ENCODE assay signal across 12 cellular contexts in the genomic region with DNA sequence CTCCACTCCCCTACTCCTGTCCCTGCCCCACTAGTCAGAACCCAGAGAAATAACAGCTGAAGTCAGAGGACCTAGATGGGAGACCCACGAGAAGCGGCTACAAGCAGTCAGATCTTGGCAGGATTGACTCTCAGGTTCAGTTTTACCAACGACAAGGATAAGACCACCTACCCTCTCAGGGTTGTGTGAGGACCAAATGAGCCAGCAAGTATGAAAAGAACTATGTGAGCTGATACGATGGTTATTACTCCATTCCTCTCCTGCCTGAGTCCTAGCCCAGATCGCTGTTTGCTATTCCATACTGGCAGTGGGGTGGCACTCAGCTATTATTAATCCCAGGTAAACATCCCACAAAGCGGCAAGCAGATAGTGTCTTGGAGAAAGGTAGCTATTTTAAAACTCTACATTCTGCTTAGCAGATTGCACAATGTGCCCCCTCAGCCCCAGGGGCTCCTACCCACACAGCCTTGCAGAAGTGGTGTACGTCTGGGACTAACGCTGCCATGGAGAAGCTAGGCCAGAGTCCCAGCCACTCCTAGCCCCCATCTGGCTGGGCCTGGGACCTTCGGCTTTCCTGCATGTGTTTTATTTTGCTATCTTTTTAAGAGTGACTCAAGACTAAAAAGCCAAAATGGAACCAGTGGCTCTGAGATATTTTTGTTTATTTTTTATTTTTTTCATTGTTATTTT. TPM values are rescaled to one million over a fixed set of nuclear protein-coding genes. Genes with fewer than 3 reads are reported as not detected.
A peak's percentile ranks its signal among the peaks of the same experiment; 100 is the strongest.
DNase-seq lines count a peak whose midpoint lies in the region; ATAC-seq, FAIRE-seq and TF ChIP-seq lines count a peak whose summit lies in the region.
"Had no signal": no experiment of that assay in that cellular context is flagged by ENCODE, and none has a peak within 500 bp of the region (broad histone marks: within the 10 kb centered on the region; RNA-seq: fewer than 3 reads in every experiment).

No MANE protein-coding gene starts in this region.

- H3K79me2 ChIP-seq in keratinocyte (ENCODE audit: control insufficient read depth, insufficient read depth, low read length) = peaks cover 14% of the 10 kb centered on the region

- H3K4me1 ChIP-seq in keratinocyte (ENCODE audit: control insufficient read depth, extremely low read depth, insufficient read depth, low read length) (peaks cover 49% of the 10 kb centered on the region), pancreas (peaks cover 58 to 68% (median 61%) of the 10 kb centered on the region in 3 donors)

- no peaks in the 10 kb centered on the region for H3K9me1 ChIP-seq in keratinocyte (ENCODE audit: control insufficient read depth, extremely low read depth, insufficient read depth, low read length)

- H3K36me3 ChIP-seq in keratinocyte (ENCODE audit: control insufficient read depth in 2 of 2, extremely low read depth in 1 of 2, insufficient read depth in 2 of 2, low read length in 2 of 2) = peaks cover 24 to 42% of the 10 kb centered on the region in 2 experiments
- peaks cover 0 to 89% (median 60%) of the 10 kb centered on the region in 3 donors for H3K36me3 ChIP-seq in pancreas

- H3K27me3 Mint-ChIP-seq in HFFc6 (ENCODE audit: insufficient read depth) = peaks cover 2% of the 10 kb centered on the region; the same call in 1 of the 2 replicates
- no peaks in the 10 kb centered on the region for H3K27me3 Mint-ChIP-seq in activated T-helper 17 cell treated with anti-CD3 and anti-CD28 coated beads, Interleukin-2, amount 50 U/mL, for 72 hours
- H3K27me3 Mint-ChIP-seq in stimulated activated memory B cell treated with anti-CD40 and anti-IgM and Interleukin-4, amounts not matched to agents 10 μg/mL and 1 μg/mL and 100 μg/mL, for 72 hours = no peaks in the 10 kb centered on the region

- no peak overlapping the region for H3K4me2 ChIP-seq in keratinocyte (ENCODE audit: control insufficient read depth, extremely low read depth, insufficient read depth, low read depth, low read length)

- no peak for FAIRE-seq in keratinocyte (lab: Jason Lieb, UNC)
- FAIRE-seq in pancreas (lab: Jason Lieb, UNC) = no peak

- DNase-seq in HFFc6 (no peak), keratinocyte (ENCODE audit: low read depth, low spot score) (no peak), pancreas (no peak), T-helper 1 cell (no peak), NCI-H446 treated with DMSO at 0.1 percent for 48 hours (lab: John Stamatoyannopoulos, UW) (no peak)
- DNase-seq: activated T-cell treated with anti-CD3 and anti-CD28 coated beads, Interleukin-2, amount 50 U/mL, for 4 hours; natural killer cell; NCI-H2227 treated with DMSO at 0.1 percent for 48 hours had no signal

- H3K4me3 ChIP-seq in keratinocyte (ENCODE audit: control insufficient read depth in 2 of 3, extremely low read depth in 1 of 3, insufficient read depth in 2 of 3, low read depth in 1 of 3, low read length in 3 of 3) (no peak overlapping the region), pancreas (no peak overlapping the region)

- 45 to 46% methylated on average over 9 of the region's 9 CpGs for WGBS in pancreas, 2 donors

- peaks cover 82% of the 10 kb centered on the region for H3K4me1 Mint-ChIP-seq in HFFc6 (ENCODE audit: low read depth)
- peaks cover 41% of the 10 kb centered on the region for H3K4me1 Mint-ChIP-seq in activated T-helper 17 cell treated with anti-CD3 and anti-CD28 coated beads, Interleukin-2, amount 50 U/mL, for 72 hours
- peaks cover 96% of the 10 kb centered on the region for H3K4me1 Mint-ChIP-seq in stimulated activated memory B cell treated with anti-CD40 and anti-IgM and Interleukin-4, amounts not matched to agents 10 μg/mL and 1 μg/mL and 100 μg/mL, for 72 hours

- no peak overlapping the region for H3K9ac ChIP-seq in keratinocyte (ENCODE audit: control insufficient read depth, extremely low read depth, insufficient read depth, low read length)

- H3K9me3 Mint-ChIP-seq in HFFc6 = no peaks in the 10 kb centered on the region
- H3K9me3 Mint-ChIP-seq in activated T-helper 17 cell treated with anti-CD3 and anti-CD28 coated beads, Interleukin-2, amount 50 U/mL, for 72 hours = no peaks in the 10 kb centered on the region
- no peaks in the 10 kb centered on the region for H3K9me3 Mint-ChIP-seq in stimulated activated memory B cell treated with anti-CD40 and anti-IgM and Interleukin-4, amounts not matched to agents 10 μg/mL and 1 μg/mL and 100 μg/mL, for 72 hours
- H3K9me3 Mint-ChIP-seq: activated T-cell treated with anti-CD3 and anti-CD28 coated beads, Interleukin-2, amount 50 U/mL, for 4 hours; natural killer cell had no signal

- dilution Hi-C loops in keratinocyte (cut with MboI; ENCODE audit: extremely low pct_ligation_motif_present, low sequenced_read_pairs) = no loop called here

- H3K4me3 Mint-ChIP-seq in HFFc6 = peak overlapping the region; percentile 40
- peak overlapping the region; percentile 9 for H3K4me3 Mint-ChIP-seq in activated T-helper 17 cell treated with anti-CD3 and anti-CD28 coated beads, Interleukin-2, amount 50 U/mL, for 72 hours
- H3K4me3 Mint-ChIP-seq in stimulated activated memory B cell treated with anti-CD40 and anti-IgM and Interleukin-4, amounts not matched to agents 10 μg/mL and 1 μg/mL and 100 μg/mL, for 72 hours = no peak overlapping the region
- H3K4me3 Mint-ChIP-seq: activated T-cell treated with anti-CD3 and anti-CD28 coated beads, Interleukin-2, amount 50 U/mL, for 4 hours; natural killer cell had no signal

- peak overlapping the region; percentile 5 for H3K27ac ChIP-seq in keratinocyte (ENCODE audit: control insufficient read depth, insufficient read depth, low read length)
- peak overlapping the region in 1 of 4 donors; percentile 1 for H3K27ac ChIP-seq in pancreas

- H3K36me3 Mint-ChIP-seq in HFFc6 (ENCODE audit: low read depth) = peaks cover 87% of the 10 kb centered on the region
- H3K36me3 Mint-ChIP-seq in activated T-helper 17 cell treated with anti-CD3 and anti-CD28 coated beads, Interleukin-2, amount 50 U/mL, for 72 hours (ENCODE audit: low read depth) = peaks cover 97% of the 10 kb centered on the region
- peaks cover 96% of the 10 kb centered on the region for H3K36me3 Mint-ChIP-seq in stimulated activated memory B cell treated with anti-CD40 and anti-IgM and Interleukin-4, amounts not matched to agents 10 μg/mL and 1 μg/mL and 100 μg/mL, for 72 hours
- H3K36me3 Mint-ChIP-seq: natural killer cell had no signal

- TF ChIP-seq CTCF in HFFc6 (IDR thresholded peaks at IDR 0.05) (no peak), keratinocyte (optimal IDR thresholded peaks at IDR 0.05 in 1 of 3, IDR thresholded peaks at IDR 0.05 in 1 of 3, conservative IDR thresholded peaks at IDR 0.05 in 1 of 3; ENCODE audit: extremely low read depth in 1 of 3, insufficient read depth in 2 of 3, low read length in 3 of 3) (no peak), pancreas (IDR thresholded peaks at IDR 0.05) (no peak)

- H3K27ac Mint-ChIP-seq in HFFc6 = peak overlapping the region; percentile 95
- peak overlapping the region; percentile 53 for H3K27ac Mint-ChIP-seq in activated T-helper 17 cell treated with anti-CD3 and anti-CD28 coated beads, Interleukin-2, amount 50 U/mL, for 72 hours
- H3K27ac Mint-ChIP-seq in stimulated activated memory B cell treated with anti-CD40 and anti-IgM and Interleukin-4, amounts not matched to agents 10 μg/mL and 1 μg/mL and 100 μg/mL, for 72 hours = peak overlapping the region; percentile 17
- H3K27ac Mint-ChIP-seq: natural killer cell had no signal

- H3K9me3 ChIP-seq in keratinocyte (ENCODE audit: control insufficient read depth, low read depth, low read length) (no peaks in the 10 kb centered on the region), pancreas (no peaks in the 10 kb centered on the region)

- ATAC-seq in activated T-helper 17 cell treated with anti-CD3 and anti-CD28 coated beads, Interleukin-2, amount 50 U/mL, for 72 hours (replicated peaks) = no peak
- no peak for ATAC-seq in stimulated activated memory B cell treated with anti-CD40 and anti-IgM and Interleukin-4, amounts not matched to agents 10 μg/mL and 1 μg/mL and 100 μg/mL, for 72 hours
- ATAC-seq in GM18502 (IDR thresholded peaks at IDR 0.05; ENCODE audit: poor library complexity, unreplicated experiment) = no peak
- ATAC-seq in pancreas = no peak
- ATAC-seq: activated T-cell treated with anti-CD3 and anti-CD28 coated beads, Interleukin-2, amount 50 U/mL, for 4 hours; natural killer cell; Panc1 had no signal

- no peaks in the 10 kb centered on the region for H4K20me1 ChIP-seq in keratinocyte (ENCODE audit: control insufficient read depth, extremely low read depth, insufficient read depth, low read length)

- H3K27me3 ChIP-seq in keratinocyte (ENCODE audit: control insufficient read depth, extremely low read depth, insufficient read depth, low read length) = no peaks in the 10 kb centered on the region
- no peaks in the 10 kb centered on the region for H3K27me3 ChIP-seq in pancreas

- H2AFZ ChIP-seq in keratinocyte (ENCODE audit: control insufficient read depth, low read length) = no peak overlapping the region

- intact Hi-C loops in pancreas (cut with DNase I) = no loop called here

RNA-seq across cellular contexts. Expression of a gene that starts 58.9 kb away (rescaled TPM):
- total RNA-seq in HFFc6 (2021; fragmentation: NEBNext Ultra II Directional; extraction: Animal tissue kit (Norgen Biotek cat#: 25700)) = 100 to 1,000 TPM; 134 to 152 (median 142) TPM
- total RNA-seq in activated T-helper 17 cell treated with anti-CD3 and anti-CD28 coated beads, Interleukin-2, amount 50 U/mL, for 72 hours = 100 to 1,000 TPM in 1 of 2 donors, 10 to 100 TPM in 1; 94.5 to 111 TPM
- polyA plus RNA-seq in keratinocyte (121 to 298 TPM (median 215 TPM) in 3 replicates), pancreas (100 to 1,000 TPM in 1 of 2 donors, 10 to 100 TPM in 1; 59.8 to 141 TPM)
- 29.9 TPM for polyA plus RNA-seq in keratinocyte (2011; ENCODE audit: low read depth)
- 29.2 and 66.0 TPM in 2 replicates for polyA plus RNA-seq in keratinocyte (2011; cell fraction: cytosol; rRNA removed)
- 343 and 455 TPM in 2 replicates for polyA plus RNA-seq in keratinocyte (2011; cell fraction: nucleus; rRNA removed)
- 76.8 and 89.3 TPM in 2 replicates for polyA plus RNA-seq in keratinocyte (2012; ENCODE audit: low replicate concordance)
- 25.5 to 97.5 TPM (median 66.4 TPM) in 3 replicates for polyA minus RNA-seq in keratinocyte
- polyA minus RNA-seq in keratinocyte (2011; cell fraction: cytosol; rRNA and poly(A)+ RNA removed) = 54.7 TPM
- polyA minus RNA-seq in keratinocyte (2011; cell fraction: nucleus; rRNA and poly(A)+ RNA removed) = 159 and 277 TPM in 2 replicates
- 100 to 1,000 TPM; 101 to 172 (median 116) TPM for total RNA-seq in pancreas

Comparison
In these comparisons a context has a peak if more than half of its experiments do, and no peak if none do; other contexts are left out.
1. H3K27ac Mint-ChIP-seq: peak in every context shown above with its lines; median percentile 95 in HFFc6; 53 in activated T-helper 17 cell treated with anti-CD3 and anti-CD28 coated beads, Interleukin-2, amount 50 U/mL, for 72 hours; 17 in stimulated activated memory B cell treated with anti-CD40 and anti-IgM and Interleukin-4, amounts not matched to agents 10 μg/mL and 1 μg/mL and 100 μg/mL, for 72 hours.